Comparison of ENCODE assay signal across 1 cellular context in the genomic region with DNA sequence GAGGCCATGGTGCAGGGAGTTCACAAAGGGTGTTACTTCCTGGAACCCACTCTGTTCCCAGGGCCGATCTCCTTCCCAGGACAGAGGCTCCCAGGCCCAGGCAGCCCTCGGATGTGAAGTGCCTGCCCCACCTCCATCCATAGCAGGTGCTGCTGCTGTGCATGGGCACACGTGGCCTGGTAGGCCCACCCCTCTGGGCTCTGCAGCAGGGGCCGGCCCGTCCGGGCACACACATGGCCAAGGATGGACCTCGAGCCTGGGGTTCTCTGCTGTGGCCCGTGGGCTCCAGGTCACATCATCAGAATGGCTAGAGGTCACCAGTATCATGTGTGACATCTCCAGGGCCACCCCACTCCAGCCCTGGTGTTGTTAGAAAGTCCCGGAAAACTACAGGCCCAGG.
TF ChIP-seq lines count a peak whose summit lies in the region.

No MANE protein-coding gene starts in this region.

TF ChIP-seq in WTC11, 78 proteins besides CTCF, POLR2A, EP300 and RAD21 (continued from another document):
- TF ChIP-seq, protein P1, sequence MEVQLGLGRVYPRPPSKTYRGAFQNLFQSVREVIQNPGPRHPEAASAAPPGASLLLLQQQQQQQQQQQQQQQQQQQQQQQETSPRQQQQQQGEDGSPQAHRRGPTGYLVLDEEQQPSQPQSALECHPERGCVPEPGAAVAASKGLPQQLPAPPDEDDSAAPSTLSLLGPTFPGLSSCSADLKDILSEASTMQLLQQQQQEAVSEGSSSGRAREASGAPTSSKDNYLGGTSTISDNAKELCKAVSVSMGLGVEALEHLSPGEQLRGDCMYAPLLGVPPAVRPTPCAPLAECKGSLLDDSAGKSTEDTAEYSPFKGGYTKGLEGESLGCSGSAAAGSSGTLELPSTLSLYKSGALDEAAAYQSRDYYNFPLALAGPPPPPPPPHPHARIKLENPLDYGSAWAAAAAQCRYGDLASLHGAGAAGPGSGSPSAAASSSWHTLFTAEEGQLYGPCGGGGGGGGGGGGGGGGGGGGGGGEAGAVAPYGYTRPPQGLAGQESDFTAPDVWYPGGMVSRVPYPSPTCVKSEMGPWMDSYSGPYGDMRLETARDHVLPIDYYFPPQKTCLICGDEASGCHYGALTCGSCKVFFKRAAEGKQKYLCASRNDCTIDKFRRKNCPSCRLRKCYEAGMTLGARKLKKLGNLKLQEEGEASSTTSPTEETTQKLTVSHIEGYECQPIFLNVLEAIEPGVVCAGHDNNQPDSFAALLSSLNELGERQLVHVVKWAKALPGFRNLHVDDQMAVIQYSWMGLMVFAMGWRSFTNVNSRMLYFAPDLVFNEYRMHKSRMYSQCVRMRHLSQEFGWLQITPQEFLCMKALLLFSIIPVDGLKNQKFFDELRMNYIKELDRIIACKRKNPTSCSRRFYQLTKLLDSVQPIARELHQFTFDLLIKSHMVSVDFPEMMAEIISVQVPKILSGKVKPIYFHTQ (CRISPR knock-in tag; IDR thresholded peaks at IDR 0.05), result no peak
- TF ChIP-seq IRF2 (CRISPR knock-in tag; IDR thresholded peaks at IDR 0.05; ENCODE audit: borderline replicate concordance, low read depth) (no peak), KAT7 (CRISPR knock-in tag; IDR thresholded peaks at IDR 0.05; ENCODE audit: borderline replicate concordance) (no peak), NR3C1 (CRISPR knock-in tag; conservative IDR thresholded peaks at IDR 0.05; ENCODE audit: low read depth) (no peak), NFYB (CRISPR knock-in tag; conservative IDR thresholded peaks at IDR 0.05; ENCODE audit: low read depth) (no peak), ZNF423 (CRISPR knock-in tag; IDR thresholded peaks at IDR 0.05) (no peak), NFE2L1 (CRISPR knock-in tag; IDR thresholded peaks at IDR 0.05) (no peak), ZNF317 (CRISPR knock-in tag; IDR thresholded peaks at IDR 0.05; ENCODE audit: borderline replicate concordance, low read depth) (no peak), NFATC4 (CRISPR knock-in tag; IDR thresholded peaks at IDR 0.05) (no peak)
- TF ChIP-seq, protein P2, sequence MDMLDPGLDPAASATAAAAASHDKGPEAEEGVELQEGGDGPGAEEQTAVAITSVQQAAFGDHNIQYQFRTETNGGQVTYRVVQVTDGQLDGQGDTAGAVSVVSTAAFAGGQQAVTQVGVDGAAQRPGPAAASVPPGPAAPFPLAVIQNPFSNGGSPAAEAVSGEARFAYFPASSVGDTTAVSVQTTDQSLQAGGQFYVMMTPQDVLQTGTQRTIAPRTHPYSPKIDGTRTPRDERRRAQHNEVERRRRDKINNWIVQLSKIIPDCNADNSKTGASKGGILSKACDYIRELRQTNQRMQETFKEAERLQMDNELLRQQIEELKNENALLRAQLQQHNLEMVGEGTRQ (CRISPR knock-in tag; IDR thresholded peaks at IDR 0.05), result no peak
- TF ChIP-seq, protein P3, sequence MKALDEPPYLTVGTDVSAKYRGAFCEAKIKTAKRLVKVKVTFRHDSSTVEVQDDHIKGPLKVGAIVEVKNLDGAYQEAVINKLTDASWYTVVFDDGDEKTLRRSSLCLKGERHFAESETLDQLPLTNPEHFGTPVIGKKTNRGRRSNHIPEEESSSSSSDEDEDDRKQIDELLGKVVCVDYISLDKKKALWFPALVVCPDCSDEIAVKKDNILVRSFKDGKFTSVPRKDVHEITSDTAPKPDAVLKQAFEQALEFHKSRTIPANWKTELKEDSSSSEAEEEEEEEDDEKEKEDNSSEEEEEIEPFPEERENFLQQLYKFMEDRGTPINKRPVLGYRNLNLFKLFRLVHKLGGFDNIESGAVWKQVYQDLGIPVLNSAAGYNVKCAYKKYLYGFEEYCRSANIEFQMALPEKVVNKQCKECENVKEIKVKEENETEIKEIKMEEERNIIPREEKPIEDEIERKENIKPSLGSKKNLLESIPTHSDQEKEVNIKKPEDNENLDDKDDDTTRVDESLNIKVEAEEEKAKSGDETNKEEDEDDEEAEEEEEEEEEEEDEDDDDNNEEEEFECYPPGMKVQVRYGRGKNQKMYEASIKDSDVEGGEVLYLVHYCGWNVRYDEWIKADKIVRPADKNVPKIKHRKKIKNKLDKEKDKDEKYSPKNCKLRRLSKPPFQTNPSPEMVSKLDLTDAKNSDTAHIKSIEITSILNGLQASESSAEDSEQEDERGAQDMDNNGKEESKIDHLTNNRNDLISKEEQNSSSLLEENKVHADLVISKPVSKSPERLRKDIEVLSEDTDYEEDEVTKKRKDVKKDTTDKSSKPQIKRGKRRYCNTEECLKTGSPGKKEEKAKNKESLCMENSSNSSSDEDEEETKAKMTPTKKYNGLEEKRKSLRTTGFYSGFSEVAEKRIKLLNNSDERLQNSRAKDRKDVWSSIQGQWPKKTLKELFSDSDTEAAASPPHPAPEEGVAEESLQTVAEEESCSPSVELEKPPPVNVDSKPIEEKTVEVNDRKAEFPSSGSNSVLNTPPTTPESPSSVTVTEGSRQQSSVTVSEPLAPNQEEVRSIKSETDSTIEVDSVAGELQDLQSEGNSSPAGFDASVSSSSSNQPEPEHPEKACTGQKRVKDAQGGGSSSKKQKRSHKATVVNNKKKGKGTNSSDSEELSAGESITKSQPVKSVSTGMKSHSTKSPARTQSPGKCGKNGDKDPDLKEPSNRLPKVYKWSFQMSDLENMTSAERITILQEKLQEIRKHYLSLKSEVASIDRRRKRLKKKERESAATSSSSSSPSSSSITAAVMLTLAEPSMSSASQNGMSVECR (CRISPR knock-in tag; IDR thresholded peaks at IDR 0.05; ENCODE audit: borderline replicate concordance), result no peak
